ENCODE assay signal across 14 cellular contexts in the genomic region with DNA sequence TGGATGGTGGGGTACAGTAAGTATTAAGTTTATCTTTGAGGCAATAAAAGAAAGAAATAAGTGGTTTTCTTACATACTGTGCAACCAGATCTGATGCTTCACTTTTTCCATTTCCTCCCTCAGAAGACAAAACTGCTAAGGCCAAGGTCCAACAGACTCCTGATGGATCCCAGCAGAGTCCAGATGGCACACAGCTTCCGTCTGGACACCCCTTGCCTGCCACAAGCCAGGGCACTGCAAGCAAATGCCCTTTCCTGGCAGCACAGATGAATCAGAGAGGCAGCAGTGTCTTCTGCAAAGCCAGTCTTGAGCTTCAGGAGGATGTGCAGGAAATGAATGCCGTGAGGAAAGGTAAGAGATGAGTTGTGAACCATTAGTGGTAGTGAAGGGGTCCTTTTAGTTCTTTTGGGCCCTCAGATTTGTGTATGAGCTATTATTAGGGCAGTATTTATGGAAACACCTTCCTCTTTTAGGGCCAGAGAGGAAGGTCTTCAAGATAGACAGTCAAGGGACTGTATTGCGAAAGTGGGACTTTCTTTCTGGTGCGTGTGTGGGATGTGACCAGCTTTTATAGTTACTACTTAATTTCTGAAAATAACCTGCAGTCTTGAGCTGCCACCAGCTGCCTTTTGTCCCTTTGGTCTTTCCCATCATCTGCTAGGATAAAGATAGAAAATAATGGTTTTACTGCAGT. TPM values are rescaled to one million over a fixed set of nuclear protein-coding genes. Genes with fewer than 3 reads are reported as not detected.
DNase-seq lines count a peak whose midpoint lies in the region; ATAC-seq, FAIRE-seq and TF ChIP-seq lines count a peak whose summit lies in the region.
"Had no signal": no experiment of that assay in that cellular context is flagged by ENCODE, and none has a peak within 500 bp of the region (broad histone marks: within the 10 kb centered on the region; RNA-seq: fewer than 3 reads in every experiment).

No MANE protein-coding gene starts in this region.

- CTCF ChIA-PET in OCI-LY7 (lab: Charles Lee; ENCODE audit: unreplicated experiment) = interaction anchor here (1.2 to 1.6 kb wide), 2 partner anchors 18 to 77 kb away, joined by 3 to 4 read pairs; no protein-coding TSS in a partner anchor

- peaks cover 70% of the 10 kb centered on the region for H3K36me3 Mint-ChIP-seq in stimulated activated naive CD8-positive, alpha-beta T cell treated with anti-CD3 and anti-CD28 coated beads, Interleukin-15, Interleukin-2, amounts not matched to agents 100 ng/mL and 50 ng/mL, for 24 hours (ENCODE audit: low read depth)

- intact Hi-C loops in OCI-LY7 (cut with micrococcal nuclease; ENCODE audit: unreplicated experiment) = no loop called here

- peak overlapping the region; percentile 73 for H3K27ac Mint-ChIP-seq in stimulated activated naive CD8-positive, alpha-beta T cell treated with anti-CD3 and anti-CD28 coated beads, Interleukin-15, Interleukin-2, amounts not matched to agents 100 ng/mL and 50 ng/mL, for 24 hours

- no TSS peak for BruUV-seq in OCI-LY7 (replicated peaks; lab: Mats Ljungman, UMichigan)

- H3K4me3 ChIP-seq in OCI-LY7 (ENCODE audit: low read depth, low read length, poor library complexity, severe bottlenecking) = no peak overlapping the region
- H3K4me3 ChIP-seq: gastrocnemius medialis, thyroid gland had no signal

- peaks cover 79% of the 10 kb centered on the region for H3K36me3 ChIP-seq in OCI-LY7 (ENCODE audit: insufficient read depth, low read length)

- no peaks in the 10 kb centered on the region for H3K9me3 ChIP-seq in OCI-LY7 (ENCODE audit: low read length)
- H3K9me3 ChIP-seq: gastrocnemius medialis, thyroid gland had no signal

- POLR2A ChIA-PET in OCI-LY7 (lab: Charles Lee) = interaction anchor here (3.2 kb wide), 1 partner anchor 23 kb away, joined by 16 read pairs; the partner anchor contains the start of gene TLR9

- H3K27me3 Mint-ChIP-seq in stimulated activated naive CD8-positive, alpha-beta T cell treated with anti-CD3 and anti-CD28 coated beads, Interleukin-15, Interleukin-2, amounts not matched to agents 100 ng/mL and 50 ng/mL, for 24 hours = no peaks in the 10 kb centered on the region

- H3K27ac ChIP-seq in OCI-LY7 (ENCODE audit: low read depth, low read length, poor library complexity, severe bottlenecking) = no peak overlapping the region
- H3K27ac ChIP-seq: gastrocnemius medialis had no signal

- no peak for ATAC-seq in stimulated activated naive CD8-positive, alpha-beta T cell treated with anti-CD3 and anti-CD28 coated beads, Interleukin-15, Interleukin-2, amounts not matched to agents 100 U/mL and 50 U/mL, for 24 hours
- no peak for ATAC-seq in GM19452 (IDR thresholded peaks at IDR 0.05; ENCODE audit: unreplicated experiment)
- no peak for ATAC-seq in GM18498 (IDR thresholded peaks at IDR 0.05; ENCODE audit: unreplicated experiment)
- ATAC-seq: gastrocnemius medialis had no signal

- H3K9me3 Mint-ChIP-seq in stimulated activated naive CD8-positive, alpha-beta T cell treated with anti-CD3 and anti-CD28 coated beads, Interleukin-15, Interleukin-2, amounts not matched to agents 100 ng/mL and 50 ng/mL, for 24 hours = no peaks in the 10 kb centered on the region

- no peak for DNase-seq in stimulated activated naive CD8-positive, alpha-beta T cell treated with anti-CD3 and anti-CD28 coated beads, Interleukin-15, Interleukin-2, amounts not matched to agents 100 U/mL and 50 U/mL, for 24 hours
- DNase-seq in OCI-LY7 (ENCODE audit: low spot score) (no peak), NCI-H2196 (lab: John Stamatoyannopoulos, UW; ENCODE audit: unreplicated experiment) (no peak), NCI-H1092 treated with DMSO at 0.1 percent for 48 hours (lab: John Stamatoyannopoulos, UW) (no peak)
- DNase-seq: gastrocnemius medialis, NCI-H226, thyroid gland had no signal

- peaks cover 23% of the 10 kb centered on the region for H3K4me1 ChIP-seq in OCI-LY7 (ENCODE audit: insufficient read depth, low read length, poor library complexity, severe bottlenecking)

- peak overlapping the region; percentile 22; the same call in 1 of the 2 replicates for H3K4me2 ChIP-seq in OCI-LY7 (ENCODE audit: low read length)

- peaks cover 15% of the 10 kb centered on the region; the same call in 1 of the 2 replicates for H3K79me2 ChIP-seq in OCI-LY7 (ENCODE audit: insufficient read depth, low read depth, low read length)

- FAIRE-seq in islet of Langerhans (lab: Jason Lieb, UNC) = peak; percentile 56
- FAIRE-seq: H1 had no signal

- no peak overlapping the region for H2AFZ ChIP-seq in OCI-LY7 (ENCODE audit: low read length)

- peaks cover 52% of the 10 kb centered on the region for H3K4me1 Mint-ChIP-seq in stimulated activated naive CD8-positive, alpha-beta T cell treated with anti-CD3 and anti-CD28 coated beads, Interleukin-15, Interleukin-2, amounts not matched to agents 100 ng/mL and 50 ng/mL, for 24 hours (ENCODE audit: low read depth)

- no peak for TF ChIP-seq CTCF in OCI-LY7 (conservative IDR thresholded peaks at IDR 0.05; ENCODE audit: low read length)

- H3K9me2 ChIP-seq in OCI-LY7 (ENCODE audit: insufficient read depth, low read length) = no peaks in the 10 kb centered on the region

- no peaks in the 10 kb centered on the region for H4K20me1 ChIP-seq in OCI-LY7 (ENCODE audit: insufficient read depth, low read length)

- no peak overlapping the region for H3K4me3 Mint-ChIP-seq in stimulated activated naive CD8-positive, alpha-beta T cell treated with anti-CD3 and anti-CD28 coated beads, Interleukin-15, Interleukin-2, amounts not matched to agents 100 ng/mL and 50 ng/mL, for 24 hours

RNA-seq across cellular contexts. Expression of gene ALAS1, which starts 4.6 kb away (rescaled TPM):
- total RNA-seq in OCI-LY7 (2014; rRNA removed; shearing (Covaris generic)) = 24.5 and 34.4 TPM in 2 replicates
- 43.3 and 43.6 TPM in 2 replicates for total RNA-seq in OCI-LY7 (2022)

RNA-seq across cellular contexts. Expression of gene TLR9, which starts 22.9 kb away (rescaled TPM):
- 0.51 and 1.7 TPM in 2 replicates for total RNA-seq in OCI-LY7 (2014; rRNA removed; shearing (Covaris generic))
- total RNA-seq in OCI-LY7 (2022) = 3.7 and 9.0 TPM in 2 replicates
- total RNA-seq: H1, lung microvascular endothelial cell, renal cortical epithelial cell had no signal

RNA-seq across cellular contexts. Expression of gene TWF2, which starts 36.4 kb away (rescaled TPM):
- total RNA-seq in OCI-LY7 (2014; rRNA removed; shearing (Covaris generic)) = 40.0 and 52.8 TPM in 2 replicates
- total RNA-seq in OCI-LY7 (2022) = 60.2 and 64.9 TPM in 2 replicates

RNA-seq across cellular contexts. Expression of gene PPM1M, which starts 43.0 kb away (rescaled TPM):
- 1.1 and 4.4 TPM in 2 replicates for total RNA-seq in OCI-LY7 (2014; rRNA removed; shearing (Covaris generic))
- 13.8 and 15.6 TPM in 2 replicates for total RNA-seq in OCI-LY7 (2022)

RNA-seq across cellular contexts. Expression of gene POC1A, which starts 48.3 kb away (rescaled TPM):
- 34.5 and 40.0 TPM in 2 replicates for total RNA-seq in OCI-LY7 (2014; rRNA removed; shearing (Covaris generic))
- 41.0 and 46.2 TPM in 2 replicates for total RNA-seq in OCI-LY7 (2022)
